In the genomic region with DNA sequence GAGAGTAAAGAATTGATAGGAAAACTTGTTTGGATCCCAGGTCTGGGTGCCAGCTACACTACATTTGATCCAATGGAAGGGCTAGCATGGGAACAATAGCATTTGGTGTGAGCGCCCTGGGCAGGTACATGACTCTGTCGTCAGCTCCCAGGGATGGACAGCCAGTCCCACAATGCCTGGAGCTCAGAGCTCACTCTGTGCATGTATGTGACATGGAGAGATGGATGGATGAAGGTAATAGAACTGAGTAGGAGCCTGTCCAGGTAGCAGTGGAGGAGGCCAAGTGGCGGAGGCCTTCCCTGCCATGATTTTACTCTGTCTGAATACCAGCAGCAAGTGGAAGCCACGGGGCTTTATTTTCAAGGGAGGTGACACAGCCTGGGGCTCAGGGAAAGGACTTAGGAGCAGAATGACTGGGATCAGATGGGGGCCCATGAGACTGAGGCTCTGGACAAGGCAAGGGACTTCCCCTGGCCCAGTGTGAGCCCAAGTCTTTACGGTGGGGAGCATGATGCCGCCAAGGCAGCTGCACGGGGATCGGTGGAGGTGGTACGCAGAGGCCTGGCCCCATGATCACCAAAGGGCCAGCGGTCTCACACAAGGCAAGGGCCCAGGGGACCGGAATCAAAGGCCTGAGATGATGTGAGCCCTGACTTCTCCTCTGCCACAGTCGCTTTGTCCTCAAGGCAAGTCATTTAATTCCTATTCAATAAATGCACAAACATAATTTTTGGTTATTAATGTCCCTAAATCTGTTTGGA, we compare ENCODE assay signal across 29 cellular contexts. TPM values are rescaled to one million over a fixed set of nuclear protein-coding genes. Genes with fewer than 3 reads are reported as not detected.
"Had no signal": no experiment of that assay in that cellular context is flagged by ENCODE, and none has a peak within 500 bp of the region (broad histone marks: within the 10 kb centered on the region; RNA-seq: fewer than 3 reads in every experiment).

No MANE protein-coding gene starts in this region.

- H3K9me3 ChIP-seq: colonic mucosa, gastroesophageal sphincter, right lobe of liver, testis, transverse colon, uterus had no signal

- H3K4me1 Mint-ChIP-seq: activated CD8-positive, alpha-beta memory T cell treated with anti-CD3 and anti-CD28 coated beads, Interleukin-2, amount 10 ng/mL, durations not matched to agents 7 days and 5 days; activated naive CD4-positive, alpha-beta T cell treated with anti-CD3 and anti-CD28 coated beads, Interleukin-2, amount 50 U/mL, for 24 hours; activated naive CD8-positive, alpha-beta T cell treated with anti-CD3 and anti-CD28 coated beads, Interleukin-2, amount 50 U/mL, for 24 hours had no signal

- H3K27me3 ChIP-seq: colonic mucosa, right lobe of liver, testis, transverse colon, uterus had no signal

- H3K4me3 Mint-ChIP-seq: activated CD4-positive, alpha-beta T cell treated with anti-CD3 and anti-CD28 coated beads for 36 hours; activated CD8-positive, alpha-beta memory T cell treated with anti-CD3 and anti-CD28 coated beads, Interleukin-2, amount 10 ng/mL, durations not matched to agents 7 days and 5 days; activated CD8-positive, alpha-beta T cell treated with anti-CD3 and anti-CD28 coated beads, Interleukin-2, amount 10 ng/mL, durations not matched to agents 7 days and 5 days; activated naive CD4-positive, alpha-beta T cell treated with anti-CD3 and anti-CD28 coated beads, Interleukin-2, amount 50 U/mL, for 24 hours; activated naive CD8-positive, alpha-beta T cell treated with anti-CD3 and anti-CD28 coated beads, Interleukin-2, amount 50 U/mL, for 24 hours; naive thymus-derived CD4-positive, alpha-beta T cell had no signal

- H3K4me1 ChIP-seq: testis, uterus had no signal

- H3K27ac Mint-ChIP-seq: activated CD4-positive, alpha-beta T cell treated with anti-CD3 and anti-CD28 coated beads for 36 hours; activated CD8-positive, alpha-beta memory T cell treated with anti-CD3 and anti-CD28 coated beads, Interleukin-2, amount 10 ng/mL, durations not matched to agents 7 days and 5 days; activated CD8-positive, alpha-beta T cell treated with anti-CD3 and anti-CD28 coated beads, Interleukin-2, amount 10 ng/mL, durations not matched to agents 7 days and 5 days; activated naive CD4-positive, alpha-beta T cell treated with anti-CD3 and anti-CD28 coated beads, Interleukin-2, amount 50 U/mL, for 24 hours; activated naive CD8-positive, alpha-beta T cell treated with anti-CD3 and anti-CD28 coated beads, Interleukin-2, amount 50 U/mL, for 24 hours; activated T-helper 2 cell treated with anti-CD3 and anti-CD28 coated beads, Interferon-gamma antibody, Interleukin-2, Interleukin-4, amounts not matched to agents 10 μg/mL and 5 μg/mL and 100 μg/mL, durations not matched to agents 14 hours and 24 hours and 36 hours; naive thymus-derived CD4-positive, alpha-beta T cell had no signal

- H3K36me3 ChIP-seq: colonic mucosa, gastroesophageal sphincter, right lobe of liver, transverse colon, uterus had no signal

- H3K27ac ChIP-seq: colonic mucosa, gastroesophageal sphincter, right lobe of liver, testis, transverse colon, uterus had no signal

- ATAC-seq: activated CD4-positive, alpha-beta T cell treated with anti-CD3 and anti-CD28 coated beads for 36 hours; activated CD8-positive, alpha-beta memory T cell treated with anti-CD3 and anti-CD28 coated beads, Interleukin-2, amount 10 ng/mL, durations not matched to agents 7 days and 5 days; activated CD8-positive, alpha-beta T cell treated with anti-CD3 and anti-CD28 coated beads, Interleukin-2, amount 10 ng/mL, durations not matched to agents 7 days and 5 days; activated naive CD8-positive, alpha-beta T cell treated with anti-CD3 and anti-CD28 coated beads, Interleukin-2, amount 50 U/mL, for 24 hours; gastroesophageal sphincter; naive thymus-derived CD4-positive, alpha-beta T cell; right lobe of liver had no signal

- H3K36me3 Mint-ChIP-seq: activated CD8-positive, alpha-beta memory T cell treated with anti-CD3 and anti-CD28 coated beads, Interleukin-2, amount 10 ng/mL, durations not matched to agents 7 days and 5 days; activated naive CD4-positive, alpha-beta T cell treated with anti-CD3 and anti-CD28 coated beads, Interleukin-2, amount 50 U/mL, for 24 hours had no signal

- H3K9me3 Mint-ChIP-seq: activated naive CD4-positive, alpha-beta T cell treated with anti-CD3 and anti-CD28 coated beads, Interleukin-2, amount 50 U/mL, for 24 hours; activated naive CD8-positive, alpha-beta T cell treated with anti-CD3 and anti-CD28 coated beads, Interleukin-2, amount 50 U/mL, for 24 hours; activated T-helper 2 cell treated with anti-CD3 and anti-CD28 coated beads, Interferon-gamma antibody, Interleukin-2, Interleukin-4, amounts not matched to agents 10 μg/mL and 5 μg/mL and 100 μg/mL, durations not matched to agents 14 hours and 24 hours and 36 hours had no signal

- DNase-seq: activated CD4-positive, alpha-beta T cell treated with anti-CD3 and anti-CD28 coated beads for 36 hours; activated CD4-positive, CD25-positive, alpha-beta regulatory T cell; activated CD8-positive, alpha-beta memory T cell treated with anti-CD3 and anti-CD28 coated beads, Interleukin-2, amount 10 ng/mL, durations not matched to agents 7 days and 5 days; activated CD8-positive, alpha-beta T cell treated with anti-CD3 and anti-CD28 coated beads, Interleukin-2, amount 10 ng/mL, durations not matched to agents 7 days and 5 days; activated naive CD8-positive, alpha-beta T cell treated with anti-CD3 and anti-CD28 coated beads, Interleukin-2, amount 50 U/mL, for 24 hours; activated T-cell treated with anti-CD3 and anti-CD28 coated beads, Interleukin-2, amount 50 U/mL, for 48 hours; cerebellar nuclear complex; colonic mucosa; effector memory CD4-positive, alpha-beta T cell; kidney glomerular epithelial cell; mammary epithelial cell; midbrain; naive thymus-derived CD4-positive, alpha-beta T cell; occipital lobe; posterior cingulate gyrus; right lobe of liver; stimulated activated CD4-positive, alpha-beta T cell treated with anti-CD3 and anti-CD28 coated beads, Interleukin-2, amount 100 ng/mL, for 48 hours; stimulated activated naive CD4-positive, alpha-beta T cell treated with Interleukin-2 at 50 U/mL for 16 hours; testis; transverse colon; uterus had no signal

- H3K4me3 ChIP-seq: colonic mucosa, gastroesophageal sphincter, right lobe of liver, testis, transverse colon, uterus had no signal

RNA-seq across cellular contexts. Expression of a gene that starts 20.0 kb away (rescaled TPM):
- total RNA-seq: activated CD4-positive, alpha-beta T cell treated with anti-CD3 and anti-CD28 coated beads for 36 hours; activated CD8-positive, alpha-beta memory T cell treated with anti-CD3 and anti-CD28 coated beads, Interleukin-2, amount 10 ng/mL, durations not matched to agents 7 days and 5 days; activated CD8-positive, alpha-beta T cell treated with anti-CD3 and anti-CD28 coated beads, Interleukin-2, amount 10 ng/mL, durations not matched to agents 7 days and 5 days; activated T-helper 2 cell treated with anti-CD3 and anti-CD28 coated beads, Interferon-gamma antibody, Interleukin-2, Interleukin-4, amounts not matched to agents 10 μg/mL and 5 μg/mL and 100 μg/mL, durations not matched to agents 14 hours and 24 hours and 36 hours; epithelial cell of proximal tubule; fibroblast of lung; fibroblast of villous mesenchyme; gastroesophageal sphincter; mammary epithelial cell; naive thymus-derived CD4-positive, alpha-beta T cell; T-helper 1 cell treated with Interleukin-12 subunit alpha and Interleukin-12 subunit beta and Interleukin-4 antibody, amounts not matched to agents 30 ng/mL and 1 ng/mL, for 36 hours; uterus had no signal
- polyA plus RNA-seq: fibroblast of lung; mammary epithelial cell; naive thymus-derived CD4-positive, alpha-beta T cell; neural cell had no signal
